1 cellular context compared by ENCODE assay signal in the genomic region with DNA sequence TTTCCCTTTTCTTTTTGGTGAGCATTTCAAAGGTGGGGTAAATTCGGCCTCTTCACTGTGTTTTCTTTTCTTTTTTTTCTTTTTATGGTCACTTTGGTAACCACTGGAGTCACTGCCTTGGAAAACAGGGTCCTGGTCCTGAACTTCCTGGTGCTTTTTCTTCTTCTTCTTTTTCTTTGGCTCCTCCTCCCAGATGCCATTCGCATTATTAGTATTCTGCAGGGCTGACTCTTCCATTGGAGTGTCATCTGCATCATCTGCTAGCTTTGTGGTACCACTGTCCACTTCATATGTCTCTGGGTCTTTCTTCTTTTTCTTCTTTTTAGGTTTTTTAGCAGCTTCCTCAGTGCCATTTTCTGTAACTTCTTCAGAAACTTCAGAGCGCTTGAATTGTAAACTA.
TF ChIP-seq lines count a peak whose summit lies in the region.

No MANE protein-coding gene starts in this region.

TF ChIP-seq in IMR-90, 13 proteins besides CTCF, POLR2A, EP300 and RAD21 (continued from another document):
- TF ChIP-seq CHD1 (IDR thresholded peaks at IDR 0.05; ENCODE audit: low read depth, low read length) = no peak
- no peak for TF ChIP-seq SMC3 (IDR thresholded peaks at IDR 0.05; ENCODE audit: low read depth, low read length)
- TF ChIP-seq, protein P1, sequence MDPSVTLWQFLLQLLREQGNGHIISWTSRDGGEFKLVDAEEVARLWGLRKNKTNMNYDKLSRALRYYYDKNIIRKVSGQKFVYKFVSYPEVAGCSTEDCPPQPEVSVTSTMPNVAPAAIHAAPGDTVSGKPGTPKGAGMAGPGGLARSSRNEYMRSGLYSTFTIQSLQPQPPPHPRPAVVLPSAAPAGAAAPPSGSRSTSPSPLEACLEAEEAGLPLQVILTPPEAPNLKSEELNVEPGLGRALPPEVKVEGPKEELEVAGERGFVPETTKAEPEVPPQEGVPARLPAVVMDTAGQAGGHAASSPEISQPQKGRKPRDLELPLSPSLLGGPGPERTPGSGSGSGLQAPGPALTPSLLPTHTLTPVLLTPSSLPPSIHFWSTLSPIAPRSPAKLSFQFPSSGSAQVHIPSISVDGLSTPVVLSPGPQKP (IDR thresholded peaks at IDR 0.05; ENCODE audit: borderline replicate concordance, low read depth, low read length) = no peak
- TF ChIP-seq MAZ (IDR thresholded peaks at IDR 0.05; ENCODE audit: borderline replicate concordance, low read depth, low read length) = no peak
- no peak for TF ChIP-seq MAFK (IDR thresholded peaks at IDR 0.05; ENCODE audit: low read depth, low read length)
- TF ChIP-seq RFX5 (IDR thresholded peaks at IDR 0.05; ENCODE audit: low read depth, low read length) = no peak
- TF ChIP-seq, protein P2, sequence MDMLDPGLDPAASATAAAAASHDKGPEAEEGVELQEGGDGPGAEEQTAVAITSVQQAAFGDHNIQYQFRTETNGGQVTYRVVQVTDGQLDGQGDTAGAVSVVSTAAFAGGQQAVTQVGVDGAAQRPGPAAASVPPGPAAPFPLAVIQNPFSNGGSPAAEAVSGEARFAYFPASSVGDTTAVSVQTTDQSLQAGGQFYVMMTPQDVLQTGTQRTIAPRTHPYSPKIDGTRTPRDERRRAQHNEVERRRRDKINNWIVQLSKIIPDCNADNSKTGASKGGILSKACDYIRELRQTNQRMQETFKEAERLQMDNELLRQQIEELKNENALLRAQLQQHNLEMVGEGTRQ (IDR thresholded peaks at IDR 0.05; ENCODE audit: low read depth, low read length) = no peak
- TF ChIP-seq NFE2L2 (IDR thresholded peaks at IDR 0.05; ENCODE audit: low read depth, low read length) = no peak
- no peak for TF ChIP-seq FOS (IDR thresholded peaks at IDR 0.05; ENCODE audit: low read depth, low read length)
TF ChIP-seq in IMR-90: peak in this region for 0.
